ENCODE assay signal across 31 cellular contexts in genomic region chr13:71902676-71903075, GRCh38. TPM values are rescaled to one million over a fixed set of nuclear protein-coding genes. Genes with fewer than 3 reads are reported as not detected.
"Had no signal": no experiment of that assay in that cellular context is flagged by ENCODE, and none has a peak within 500 bp of the region (broad histone marks: within the 10 kb centered on the region; RNA-seq: fewer than 3 reads in every experiment).

No MANE protein-coding gene starts in this region.

- H3K36me3 ChIP-seq: esophagus squamous epithelium, gastroesophageal sphincter, WERI-Rb-1 had no signal

- H3K4me3 ChIP-seq: body of pancreas, esophagus squamous epithelium, gastroesophageal sphincter had no signal

- H3K9me3 ChIP-seq: body of pancreas, esophagus squamous epithelium, gastroesophageal sphincter had no signal

- H3K27ac ChIP-seq: body of pancreas, esophagus squamous epithelium, gastroesophageal sphincter, WERI-Rb-1 had no signal

- DNase-seq: activated CD4-positive, alpha-beta memory T cell treated with anti-CD3 and anti-CD28 coated beads for 36 hours; activated CD4-positive, alpha-beta T cell treated with anti-CD3 and anti-CD28 coated beads for 36 hours; activated CD4-positive, alpha-beta T cell treated with anti-CD3 and anti-CD28 coated beads, Interleukin-2, amount 10 ng/mL, durations not matched to agents 24 days and 14 days; activated CD4-positive, CD25-positive, alpha-beta regulatory T cell; activated CD4-positive, CD25-positive, alpha-beta regulatory T cell treated with anti-CD3 and anti-CD28 coated beads, Interleukin-2, amount 50 U/mL, for 72 hours; activated CD8-positive, alpha-beta memory T cell treated with anti-CD3 and anti-CD28 coated beads, Interleukin-2, amount 10 ng/mL, durations not matched to agents 7 days and 5 days; activated CD8-positive, alpha-beta memory T cell treated with anti-CD3 and anti-CD28 coated beads, Interleukin-2, amount 50 U/mL, for 48 hours; activated CD8-positive, alpha-beta T cell treated with anti-CD3 and anti-CD28 coated beads, Interleukin-2, amount 10 ng/mL, durations not matched to agents 7 days and 5 days; activated gamma-delta T cell; activated naive CD4-positive, alpha-beta T cell treated with anti-CD3 and anti-CD28 coated beads, Interleukin-2, amount 50 U/mL, for 16 hours; activated naive CD4-positive, alpha-beta T cell treated with Interleukin-2 at 50 U/mL for 16 hours; activated T-cell treated with anti-CD3 and anti-CD28 coated beads for 4 hours; activated T-cell treated with anti-CD3 and anti-CD28 coated beads, Interleukin-2, amount 50 U/mL, for 24 hours; activated T-cell treated with anti-CD3 and anti-CD28 coated beads, Interleukin-2, amount 50 U/mL, for 72 hours; amygdala; aorta; body of pancreas; caudate nucleus; cortex of kidney; dermis blood vessel endothelial cell; effector CD4-positive, alpha-beta T cell; effector memory CD8-positive, alpha-beta T cell; esophagus squamous epithelium; foreskin melanocyte; SW 1271; T-cell; T-helper 9 cell; WERI-Rb-1 had no signal

- H3K27me3 ChIP-seq: body of pancreas, esophagus squamous epithelium, gastroesophageal sphincter had no signal

- H3K4me1 ChIP-seq: body of pancreas, esophagus squamous epithelium, gastroesophageal sphincter had no signal

RNA-seq across cellular contexts. Expression of gene DACH1, which starts 35.7 kb away (rescaled TPM):
- total RNA-seq: activated CD4-positive, alpha-beta memory T cell treated with anti-CD3 and anti-CD28 coated beads for 36 hours; activated CD4-positive, alpha-beta T cell treated with anti-CD3 and anti-CD28 coated beads, Interleukin-2, amount 10 ng/mL, durations not matched to agents 24 days and 14 days; activated CD8-positive, alpha-beta memory T cell treated with anti-CD3 and anti-CD28 coated beads for 36 hours; activated CD8-positive, alpha-beta memory T cell treated with anti-CD3 and anti-CD28 coated beads, Interleukin-2, amount 10 ng/mL, durations not matched to agents 7 days and 5 days; activated CD8-positive, alpha-beta T cell treated with anti-CD3 and anti-CD28 coated beads, Interleukin-2, amount 10 ng/mL, durations not matched to agents 7 days and 5 days; T-helper 2 cell treated with Interferon-gamma antibody and Interleukin-4, amounts not matched to agents 100 ng/mL and 5 ng/mL, for 36 hours had no signal
